In genomic region chr1:30505853-30506784, GRCh38 we compare ENCODE assay signal across 25 cellular contexts.
"Had no signal": no experiment of that assay in that cellular context is flagged by ENCODE, and none has a peak within 500 bp of the region (broad histone marks: within the 10 kb centered on the region; RNA-seq: fewer than 3 reads in every experiment).

No MANE protein-coding gene starts in this region.

- H3K27ac ChIP-seq: left lung, neutrophil, parathyroid adenoma, sigmoid colon, upper lobe of left lung had no signal

- FAIRE-seq: bronchial epithelial cell had no signal

- H3K4me3 Mint-ChIP-seq: activated B cell treated with CpG ODN at 0.5 μM for 24 hours; activated CD4-positive, alpha-beta memory T cell treated with anti-CD3 and anti-CD28 coated beads for 36 hours; activated naive CD4-positive, alpha-beta T cell treated with anti-CD3 and anti-CD28 coated beads, Interleukin-2, amount 10 ng/mL, durations not matched to agents 7 days and 5 days; mesothelial cell of epicardium; natural killer cell; stimulated activated naive B cell treated with anti-CD40 and anti-IgM and Interleukin-4, amounts not matched to agents 10 μg/mL and 1 μg/mL and 100 μg/mL, for 72 hours; T-cell; T-helper 2 cell treated with Interferon-gamma antibody and Interleukin-4, amounts not matched to agents 5 μg/mL and 100 μg/mL, for 36 hours had no signal

- H3K4me2 ChIP-seq: smooth muscle cell had no signal

- H3K36me3 Mint-ChIP-seq: activated CD4-positive, alpha-beta memory T cell treated with anti-CD3 and anti-CD28 coated beads for 36 hours; activated naive CD4-positive, alpha-beta T cell treated with anti-CD3 and anti-CD28 coated beads, Interleukin-2, amount 10 ng/mL, durations not matched to agents 7 days and 5 days; mesothelial cell of epicardium; natural killer cell; stimulated activated naive B cell treated with anti-CD40 and anti-IgM and Interleukin-4, amounts not matched to agents 10 μg/mL and 1 μg/mL and 100 μg/mL, for 72 hours; T-cell had no signal

- DNase-seq: activated B cell treated with CpG ODN at 0.5 μM for 24 hours; activated CD4-positive, alpha-beta memory T cell treated with anti-CD3 and anti-CD28 coated beads for 36 hours; activated CD4-positive, alpha-beta T cell treated with anti-CD3 and anti-CD28 coated beads for 48 hours; activated effector memory CD4-positive, alpha-beta T cell treated with anti-CD3 and anti-CD28 coated beads, Interleukin-2, amount 50 U/mL, for 16 hours; activated naive CD4-positive, alpha-beta T cell treated with anti-CD3 and anti-CD28 coated beads, Interleukin-2, amount 10 ng/mL, durations not matched to agents 7 days and 5 days; activated T-cell treated with anti-CD3 and anti-CD28 coated beads for 4 hours; cerebellar nuclear complex; cortex of kidney; effector CD4-positive, alpha-beta T cell; erythroblast; foreskin fibroblast; left lung; natural killer cell; sigmoid colon; stimulated activated CD4-positive, alpha-beta T cell treated with anti-CD3 and anti-CD28 coated beads, Interleukin-15, amount 100 ng/mL, for 24 hours; stimulated activated CD8-positive, alpha-beta memory T cell treated with anti-CD3 and anti-CD28 coated beads, Interleukin-4, amount 100 ng/mL, for 48 hours; stimulated activated naive B cell treated with anti-CD40 and anti-IgM and Interleukin-4, amounts not matched to agents 10 μg/mL and 1 μg/mL and 100 μg/mL, for 72 hours; T-cell; upper lobe of left lung had no signal

- H3K79me2 ChIP-seq: parathyroid adenoma had no signal

- H3K9ac ChIP-seq: parathyroid adenoma had no signal

- ATAC-seq: left lung; natural killer cell; stimulated activated naive B cell treated with anti-CD40 and anti-IgM and Interleukin-4, amounts not matched to agents 10 μg/mL and 1 μg/mL and 100 μg/mL, for 72 hours; T-cell had no signal

- H3K36me3 ChIP-seq: left lung, neutrophil, sigmoid colon, upper lobe of left lung had no signal

- H2AFZ ChIP-seq: parathyroid adenoma had no signal

- H3K4me3 ChIP-seq: left lung, sigmoid colon, smooth muscle cell, upper lobe of left lung had no signal

- H3K4me1 Mint-ChIP-seq: activated B cell treated with CpG ODN at 0.5 μM for 24 hours; activated naive CD4-positive, alpha-beta T cell treated with anti-CD3 and anti-CD28 coated beads, Interleukin-2, amount 10 ng/mL, durations not matched to agents 7 days and 5 days; natural killer cell; stimulated activated naive B cell treated with anti-CD40 and anti-IgM and Interleukin-4, amounts not matched to agents 10 μg/mL and 1 μg/mL and 100 μg/mL, for 72 hours; T-cell had no signal

- H3K4me1 ChIP-seq: left lung, parathyroid adenoma, sigmoid colon, upper lobe of left lung had no signal

- H3K9me3 ChIP-seq: left lung, neutrophil, upper lobe of left lung had no signal

- H3K9me3 Mint-ChIP-seq: activated naive CD4-positive, alpha-beta T cell treated with anti-CD3 and anti-CD28 coated beads, Interleukin-2, amount 10 ng/mL, durations not matched to agents 7 days and 5 days; mesothelial cell of epicardium had no signal

- H3K27me3 ChIP-seq: neutrophil, sigmoid colon, upper lobe of left lung had no signal

- H3K27ac Mint-ChIP-seq: activated B cell treated with CpG ODN at 0.5 μM for 24 hours; activated CD4-positive, alpha-beta memory T cell treated with anti-CD3 and anti-CD28 coated beads for 36 hours; activated naive CD4-positive, alpha-beta T cell treated with anti-CD3 and anti-CD28 coated beads, Interleukin-2, amount 10 ng/mL, durations not matched to agents 7 days and 5 days; mesothelial cell of epicardium; natural killer cell; stimulated activated naive B cell treated with anti-CD40 and anti-IgM and Interleukin-4, amounts not matched to agents 10 μg/mL and 1 μg/mL and 100 μg/mL, for 72 hours; T-cell; T-helper 2 cell treated with Interferon-gamma antibody and Interleukin-4, amounts not matched to agents 5 μg/mL and 100 μg/mL, for 36 hours had no signal
